9 cellular contexts compared by ENCODE assay signal in genomic region chr3:16828815-16829214, GRCh38. TPM values are rescaled to one million over a fixed set of nuclear protein-coding genes. Genes with fewer than 3 reads are reported as not detected.
DNase-seq lines count a peak whose midpoint lies in the region; ATAC-seq and TF ChIP-seq lines count a peak whose summit lies in the region.
"Had no signal": no experiment of that assay in that cellular context is flagged by ENCODE, and none has a peak within 500 bp of the region (broad histone marks: within the 10 kb centered on the region; RNA-seq: fewer than 3 reads in every experiment).

No MANE protein-coding gene starts in this region.

- in situ Hi-C loops in GM13977 (cut with MboI; ENCODE audit: low pct_unique_long_range_greater_than_20kb, low sequenced_read_pairs, unreplicated experiment) = loop anchor here (25.0 kb wide), 2 partner anchors 408 to 542 kb away; no protein-coding TSS in a partner anchor

- no peaks in the 10 kb centered on the region for H3K9me3 Mint-ChIP-seq in activated T-cell treated with anti-CD3 and anti-CD28 coated beads, Interleukin-2, amount 50 U/mL, for 24 hours

- H3K36me3 ChIP-seq in MG63 (no peaks in the 10 kb centered on the region), hepatocyte (replicated peaks; ENCODE audit: insufficient read depth, low read depth) (no peaks in the 10 kb centered on the region)

- H3K27me3 ChIP-seq in MG63 = no peaks in the 10 kb centered on the region
- H3K27me3 ChIP-seq in hepatocyte = no peaks in the 10 kb centered on the region

- H3K36me3 Mint-ChIP-seq in activated T-cell treated with anti-CD3 and anti-CD28 coated beads, Interleukin-2, amount 50 U/mL, for 24 hours (ENCODE audit: low read depth) = no peaks in the 10 kb centered on the region

- TF ChIP-seq CTCF in AG04449 (IDR thresholded peaks at IDR 0.05; ENCODE audit: insufficient read depth, low read length, missing control alignments) = peak; percentile 29
- TF ChIP-seq CTCF in GM13977 (IDR thresholded peaks at IDR 0.05; ENCODE audit: extremely low read depth, insufficient read depth, missing control alignments) = peak; percentile 55
- peak; percentile 38 for TF ChIP-seq CTCF in hepatocyte (IDR thresholded peaks at IDR 0.05; ENCODE audit: poor library complexity)

- no peaks in the 10 kb centered on the region for H4K20me1 ChIP-seq in hepatocyte (ENCODE audit: insufficient read depth, poor library complexity, severe bottlenecking)

- DNase-seq in AG04449 (ENCODE audit: low read depth, low spot score) (no peak), GM13977 (ENCODE audit: low spot score) (peak; percentile 32), MG63 (peak; percentile 55), hepatocyte (ENCODE audit: low spot score) (peak; percentile 45), inferior parietal cortex (ENCODE audit: extremely low spot score) (no peak), mesenteric fat pad (ENCODE audit: low spot score) (no peak)
- DNase-seq in activated T-cell treated with anti-CD3 and anti-CD28 coated beads, Interleukin-2, amount 50 U/mL, for 24 hours = peak; percentile 51

- no peaks in the 10 kb centered on the region for H3K9me2 ChIP-seq in hepatocyte (replicated peaks; ENCODE audit: insufficient read depth)

- no peaks in the 10 kb centered on the region for H3K27me3 Mint-ChIP-seq in activated T-cell treated with anti-CD3 and anti-CD28 coated beads, Interleukin-2, amount 50 U/mL, for 24 hours

- H3K4me2 ChIP-seq in hepatocyte = no peak overlapping the region

- no peak overlapping the region for H3K4me3 Mint-ChIP-seq in activated T-cell treated with anti-CD3 and anti-CD28 coated beads, Interleukin-2, amount 50 U/mL, for 24 hours
- H3K4me3 Mint-ChIP-seq: nephron had no signal

- no peaks in the 10 kb centered on the region for H3K4me1 ChIP-seq in hepatocyte (ENCODE audit: insufficient read depth)

- no peak for ATAC-seq in GM21360 (IDR thresholded peaks at IDR 0.05; ENCODE audit: unreplicated experiment)

- H3K27ac Mint-ChIP-seq in activated T-cell treated with anti-CD3 and anti-CD28 coated beads, Interleukin-2, amount 50 U/mL, for 24 hours = no peak overlapping the region
- H3K27ac Mint-ChIP-seq: nephron had no signal

- CTCF ChIA-PET in AG04449 (lab: Yijun Ruan, JAX) = interaction anchor here (0.9 to 1.3 kb wide), 4 partner anchors 9 to 400 kb away, joined by 3 to 5 read pairs (median 4); no protein-coding TSS in a partner anchor

- WGBS in hepatocyte (ENCODE audit: low lambda C conversion rate, missing lambda C conversion rate) = 46% methylated on average over 3 of the region's 3 CpGs

- H3K4me3 ChIP-seq in AG04449 (ENCODE audit: low read depth, low read length) (no peak overlapping the region), MG63 (no peak overlapping the region), hepatocyte (no peak overlapping the region)

- H3K9me3 ChIP-seq in MG63 (no peaks in the 10 kb centered on the region), hepatocyte (ENCODE audit: low read depth) (no peaks in the 10 kb centered on the region)

- no peak overlapping the region for H3K27ac ChIP-seq in hepatocyte

- no peaks in the 10 kb centered on the region for H3K79me2 ChIP-seq in hepatocyte

- peak overlapping the region; percentile 59 for H2AFZ ChIP-seq in hepatocyte

- peaks cover 15% of the 10 kb centered on the region for H3K4me1 Mint-ChIP-seq in activated T-cell treated with anti-CD3 and anti-CD28 coated beads, Interleukin-2, amount 50 U/mL, for 24 hours (ENCODE audit: low read depth)

- POLR2A ChIA-PET in AG04449 (lab: Yijun Ruan, JAX) = no interaction called here

RNA-seq across cellular contexts. Expression of gene PLCL2, which starts 55.9 kb away (rescaled TPM):
- 6.2 and 9.6 TPM in 2 replicates for total RNA-seq in MG63 (2014; rRNA removed; shearing (Covaris generic); ENCODE audit: low replicate concordance)
- total RNA-seq in hepatocyte (14.2 and 15.1 TPM in 2 replicates), mesenteric fat pad (12.2 TPM)
- 3.2 and 4.9 TPM in 2 replicates for polyA plus RNA-seq in hepatocyte

Comparison
In these comparisons a context has a peak if more than half of its experiments do, and no peak if none do; other contexts are left out.
1. DNase-seq: peak in GM13977 (single experiment), MG63 (single experiment), activated T-cell treated with anti-CD3 and anti-CD28 coated beads, Interleukin-2, amount 50 U/mL, for 24 hours (single experiment) and hepatocyte (single experiment); none in AG04449 (single experiment), inferior parietal cortex (single experiment) and mesenteric fat pad (single experiment).
2. Peak in every context shown above with its lines, with median percentiles within 50 percentile points of each other: CTCF ChIP-seq.